Comparison of ENCODE assay signal across 9 cellular contexts in the genomic region with DNA sequence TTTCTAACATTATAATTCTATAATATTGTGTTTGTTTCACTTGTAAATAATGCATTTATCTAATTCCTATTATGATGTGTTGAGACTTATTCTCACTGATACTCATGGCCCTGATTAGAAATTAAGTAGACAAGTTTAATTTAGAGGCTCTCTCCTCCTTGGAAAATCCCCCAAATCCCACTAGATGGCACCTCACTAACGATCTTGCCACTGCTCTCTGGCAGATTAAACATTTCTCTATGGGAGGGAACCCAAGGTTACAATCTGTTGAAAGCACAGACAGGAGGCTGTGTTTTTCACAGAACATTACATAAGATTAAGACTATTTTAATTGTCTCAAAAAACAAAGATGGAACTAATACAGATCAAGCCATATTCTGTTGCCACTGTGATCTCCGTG.
DNase-seq lines count a peak whose midpoint lies in the region; ATAC-seq, FAIRE-seq and TF ChIP-seq lines count a peak whose summit lies in the region.
"Had no signal": no experiment of that assay in that cellular context is flagged by ENCODE, and none has a peak within 500 bp of the region (broad histone marks: within the 10 kb centered on the region; RNA-seq: fewer than 3 reads in every experiment).

No MANE protein-coding gene starts in this region.

- ATAC-seq in GM21825 (IDR thresholded peaks at IDR 0.05; ENCODE audit: unreplicated experiment) (no peak), GM18511 (IDR thresholded peaks at IDR 0.05; ENCODE audit: unreplicated experiment) (no peak)

- H3K27me3 Mint-ChIP-seq in activated T-helper 2 cell treated with anti-CD3 and anti-CD28 coated beads, Interferon-gamma antibody, Interleukin-2, Interleukin-4, amounts not matched to agents 10 μg/mL and 5 μg/mL and 100 μg/mL, durations not matched to agents 14 hours and 24 hours and 36 hours (ENCODE audit: low read depth) = no peaks in the 10 kb centered on the region
- H3K27me3 Mint-ChIP-seq: B cell had no signal

- TF ChIP-seq CTCF in bronchial epithelial cell (IDR thresholded peaks at IDR 0.05; ENCODE audit: insufficient read depth, low read length, severe bottlenecking) = no peak

- no peak overlapping the region for H3K4me3 ChIP-seq in bronchial epithelial cell (ENCODE audit: low read depth, low read length)

- no peaks in the 10 kb centered on the region for H3K36me3 Mint-ChIP-seq in activated T-helper 2 cell treated with anti-CD3 and anti-CD28 coated beads, Interferon-gamma antibody, Interleukin-2, Interleukin-4, amounts not matched to agents 10 μg/mL and 5 μg/mL and 100 μg/mL, durations not matched to agents 14 hours and 24 hours and 36 hours (ENCODE audit: low read depth)

- H3K4me3 Mint-ChIP-seq in activated T-helper 2 cell treated with anti-CD3 and anti-CD28 coated beads, Interferon-gamma antibody, Interleukin-2, Interleukin-4, amounts not matched to agents 10 μg/mL and 5 μg/mL and 100 μg/mL, durations not matched to agents 14 hours and 24 hours and 36 hours (ENCODE audit: low read depth) = no peak overlapping the region
- H3K4me3 Mint-ChIP-seq: B cell had no signal

- H3K4me1 Mint-ChIP-seq in activated T-helper 2 cell treated with anti-CD3 and anti-CD28 coated beads, Interferon-gamma antibody, Interleukin-2, Interleukin-4, amounts not matched to agents 10 μg/mL and 5 μg/mL and 100 μg/mL, durations not matched to agents 14 hours and 24 hours and 36 hours (ENCODE audit: low read depth) = no peaks in the 10 kb centered on the region
- H3K4me1 Mint-ChIP-seq: B cell had no signal

- H3K27ac Mint-ChIP-seq in activated T-helper 2 cell treated with anti-CD3 and anti-CD28 coated beads, Interferon-gamma antibody, Interleukin-2, Interleukin-4, amounts not matched to agents 10 μg/mL and 5 μg/mL and 100 μg/mL, durations not matched to agents 14 hours and 24 hours and 36 hours = no peak overlapping the region
- H3K27ac Mint-ChIP-seq: B cell had no signal

- intact Hi-C loops in activated T-helper 2 cell treated with anti-CD3 and anti-CD28 coated beads, Interferon-gamma antibody, Interleukin-2, Interleukin-4, amounts not matched to agents 10 μg/mL and 5 μg/mL and 100 μg/mL, durations not matched to agents 14 hours and 24 hours and 36 hours (cut with micrococcal nuclease) = no loop called here

- H3K9me3 Mint-ChIP-seq in activated T-helper 2 cell treated with anti-CD3 and anti-CD28 coated beads, Interferon-gamma antibody, Interleukin-2, Interleukin-4, amounts not matched to agents 10 μg/mL and 5 μg/mL and 100 μg/mL, durations not matched to agents 14 hours and 24 hours and 36 hours = peaks cover 6% of the 10 kb centered on the region

- H3K27me3 ChIP-seq in bronchial epithelial cell (ENCODE audit: control insufficient read depth, insufficient read depth, low read length) = no peaks in the 10 kb centered on the region

- DNase-seq in NCI-H1436 (lab: John Stamatoyannopoulos, UW) (peak; percentile 12), NCI-H1436 treated with DMSO at 0.1 percent for 48 hours (lab: John Stamatoyannopoulos, UW) (no peak), NCI-H446 (lab: John Stamatoyannopoulos, UW) (peak; percentile 61 to 70), bronchial epithelial cell (ENCODE audit: low read depth) (peak; percentile 1), putamen (ENCODE audit: low spot score) (peak; percentile 1)
- DNase-seq in activated T-helper 2 cell treated with anti-CD3 and anti-CD28 coated beads, Interferon-gamma antibody, Interleukin-2, Interleukin-4, amounts not matched to agents 10 μg/mL and 5 μg/mL and 100 μg/mL, durations not matched to agents 14 hours and 24 hours and 36 hours (ENCODE audit: low spot score) = no peak

- no peak for FAIRE-seq in bronchial epithelial cell (lab: Jason Lieb, UNC)

- no peaks in the 10 kb centered on the region for H3K36me3 ChIP-seq in bronchial epithelial cell (ENCODE audit: control insufficient read depth, insufficient read depth, low read length)

Comparison
In these comparisons a context has a peak if more than half of its experiments do, and no peak if none do; other contexts are left out.
1. DNase-seq: peak in NCI-H1436 (single experiment), NCI-H446 (2 of 2), bronchial epithelial cell (single experiment) and putamen (single experiment); none in NCI-H1436 treated with DMSO at 0.1 percent for 48 hours (single experiment) and activated T-helper 2 cell treated with anti-CD3 and anti-CD28 coated beads, Interferon-gamma antibody, Interleukin-2, Interleukin-4, amounts not matched to agents 10 μg/mL and 5 μg/mL and 100 μg/mL, durations not matched to agents 14 hours and 24 hours and 36 hours (single experiment).